Comparison of ENCODE assay signal across 8 cellular contexts in genomic region chrX:49922291-49923241, GRCh38. TPM values are rescaled to one million over a fixed set of nuclear protein-coding genes. Genes with fewer than 3 reads are reported as not detected.
DNase-seq lines count a peak whose midpoint lies in the region; ATAC-seq and TF ChIP-seq lines count a peak whose summit lies in the region.

TSS of gene CLCN5 (plus strand) at chrX:49922596. CDS start at chrX:49925299, 2,703 bp downstream.

- peak within 1 kb of the TSS; percentile 70 for H3K23ac ChIP-seq in trophoblast cell (ENCODE audit: low read length)

- DNase-seq in NCI-H1417 (lab: John Stamatoyannopoulos, UW) (peak; percentile 79 to 96 (median 93)), SW 1271 (lab: John Stamatoyannopoulos, UW) (peak; percentile 34 to 76), adipocyte (ENCODE audit: low read depth) (peak; percentile 95), cardiac muscle cell (ENCODE audit: low read depth in 1 of 2, low spot score in 1 of 2) (peak; percentile 93 to 97), trophoblast cell (peak; percentile 93 to 94), transverse colon (peak; percentile 96)

- H3K9me3 ChIP-seq in adipocyte (ENCODE audit: control insufficient read depth, low read length), result no peaks in the 10 kb centered on the region
- H3K9me3 ChIP-seq in cardiac muscle cell (ENCODE audit: low read depth), result no peaks in the 10 kb centered on the region
- H3K9me3 ChIP-seq in trophoblast cell (ENCODE audit: insufficient read depth, low read depth, low read length), result no peaks in the 10 kb centered on the region
- no peaks in the 10 kb centered on the region for H3K9me3 ChIP-seq in transverse colon

- ATAC-seq in HG02763 (IDR thresholded peaks at IDR 0.05; ENCODE audit: unreplicated experiment), result peak; percentile 97

- peaks cover 8% of the 10 kb centered on the region for H3K79me1 ChIP-seq in trophoblast cell (ENCODE audit: low read length)

- in situ Hi-C loops in transverse colon (cut with MboI; ENCODE audit: low pct_ligation_motif_present in 1 of 4, low pct_unique_long_range_greater_than_20kb in 1 of 4, low sequenced_read_pairs in 3 of 4), result loop anchor here in 2 of 4 donors (25.0 kb wide), 2 partner anchors 165 to 665 kb away; no protein-coding TSS in a partner anchor

- H2AK5ac ChIP-seq in trophoblast cell (ENCODE audit: low read length), result no peak within 1 kb of the TSS

- H4K8ac ChIP-seq in trophoblast cell (ENCODE audit: low read depth, low read length), result no peak within 1 kb of the TSS

- peaks cover 5% of the 10 kb centered on the region for H3K4me1 ChIP-seq in adipocyte (ENCODE audit: control insufficient read depth, insufficient read depth, low read length)
- peaks cover 5% of the 10 kb centered on the region for H3K4me1 ChIP-seq in cardiac muscle cell (ENCODE audit: low read depth)
- H3K4me1 ChIP-seq in trophoblast cell (ENCODE audit: control insufficient read depth in 1 of 2, insufficient read depth in 2 of 2, low read length in 2 of 2), result no peaks in the 10 kb centered on the region
- peaks cover 0 to 5% (median 1%) of the 10 kb centered on the region in 4 donors for H3K4me1 ChIP-seq in transverse colon

- peak within 1 kb of the TSS; percentile 62 for H4K91ac ChIP-seq in trophoblast cell (ENCODE audit: low read depth, low read length)

- intact Hi-C loops in transverse colon (cut with DNase I; ENCODE audit: low total_unique reads), result no loop called here

- peak within 1 kb of the TSS; percentile 71 for H3K18ac ChIP-seq in trophoblast cell (ENCODE audit: low read length)

- H3K9ac ChIP-seq in adipocyte (ENCODE audit: low read length), result peak within 1 kb of the TSS; percentile 77
- H3K9ac ChIP-seq in trophoblast cell (ENCODE audit: low read length), result peak within 1 kb of the TSS; percentile 89

- H3K27me3 ChIP-seq in adipocyte (replicated peaks; ENCODE audit: control insufficient read depth, insufficient read depth, low read length) (peaks cover 4% of the 10 kb centered on the region), cardiac muscle cell (no peaks in the 10 kb centered on the region), trophoblast cell (ENCODE audit: insufficient read depth, low read length) (no peaks in the 10 kb centered on the region), transverse colon (no peaks in the 10 kb centered on the region)

- TF ChIP-seq CTCF in GM12875 (IDR thresholded peaks at IDR 0.05; ENCODE audit: borderline replicate concordance, insufficient read depth, low read depth, low read length) (no peak), cardiac muscle cell (IDR thresholded peaks at IDR 0.05; ENCODE audit: low read depth, low read length) (no peak), transverse colon (IDR thresholded peaks at IDR 0.05) (no peak)

- H3K4me2 ChIP-seq in trophoblast cell (ENCODE audit: low read length), result peak within 1 kb of the TSS; percentile 77

- no CpG with 5 or more reads among the region's 83 CpGs for WGBS in trophoblast cell (ENCODE audit: extremely low coverage, insufficient coverage, insufficient read length)
- WGBS in transverse colon (ENCODE audit: low coverage in 1 of 2), 2 donors, result 67% methylated on average over 68 of the region's 83 CpGs; no CpG with 5 or more reads in 1 of the 2 donors

- H2BK12ac ChIP-seq in trophoblast cell (ENCODE audit: low read length), result no peak within 1 kb of the TSS

- no peak for TF ChIP-seq EP300 in transverse colon (IDR thresholded peaks at IDR 0.05; ENCODE audit: low read depth)

- H2BK120ac ChIP-seq in trophoblast cell (ENCODE audit: insufficient read depth, low read length, poor library complexity), result peak within 1 kb of the TSS; percentile 62

- H3K4ac ChIP-seq in trophoblast cell (ENCODE audit: low read depth, low read length), result peak within 1 kb of the TSS; percentile 93

- H4K12ac ChIP-seq in trophoblast cell (ENCODE audit: low read depth, low read length), result peak within 1 kb of the TSS; percentile 38

- H2BK5ac ChIP-seq in trophoblast cell (ENCODE audit: low read depth, low read length, poor library complexity), result peak within 1 kb of the TSS; percentile 35

- H2AFZ ChIP-seq in trophoblast cell (ENCODE audit: insufficient read depth, low read length, poor library complexity), result peak within 1 kb of the TSS; percentile 64

- peak within 1 kb of the TSS; percentile 84 for H3K4me3 ChIP-seq in GM12875 (ENCODE audit: low read depth, low read length)
- peak within 1 kb of the TSS; percentile 81 for H3K4me3 ChIP-seq in adipocyte (ENCODE audit: low read length)
- H3K4me3 ChIP-seq in cardiac muscle cell, result peak within 1 kb of the TSS; percentile 93
- peak within 1 kb of the TSS; percentile 81 for H3K4me3 ChIP-seq in trophoblast cell (ENCODE audit: low read depth, low read length)
- H3K4me3 ChIP-seq in transverse colon, result peak within 1 kb of the TSS; percentile 48 to 92 (median 72)

- H3K79me2 ChIP-seq in trophoblast cell (ENCODE audit: control insufficient read depth, insufficient read depth, low read length, poor library complexity), result peaks cover 4% of the 10 kb centered on the region

- H3K14ac ChIP-seq in trophoblast cell (ENCODE audit: low read length), result peak within 1 kb of the TSS; percentile 52

- no peaks in the 10 kb centered on the region for H3K36me3 ChIP-seq in adipocyte (ENCODE audit: control insufficient read depth, insufficient read depth, low read length, severe bottlenecking)
- no peaks in the 10 kb centered on the region for H3K36me3 ChIP-seq in cardiac muscle cell
- peaks cover 0 to 2% of the 10 kb centered on the region in 2 experiments for H3K36me3 ChIP-seq in trophoblast cell (ENCODE audit: control insufficient read depth in 1 of 2, insufficient read depth in 2 of 2, low read length in 2 of 2)
- no peaks in the 10 kb centered on the region for H3K36me3 ChIP-seq in transverse colon

- H3K27ac ChIP-seq in cardiac muscle cell (peak within 1 kb of the TSS; percentile 88), trophoblast cell (ENCODE audit: low read depth, low read length) (no peak within 1 kb of the TSS), transverse colon (peak within 1 kb of the TSS; percentile 81 to 89 (median 85))

- peak; percentile 52 for TF ChIP-seq POLR2A in transverse colon (IDR thresholded peaks at IDR 0.05)

RNA-seq across cellular contexts. Expression of gene CLCN5, which starts in this region (rescaled TPM):
- total RNA-seq in cardiac muscle cell (16.6 TPM in 2 replicates), transverse colon (1 to 10 TPM; 3.7 to 8.2 (median 5.5) TPM)
- 6.2 and 6.6 TPM in 2 replicates for polyA plus RNA-seq in cardiac muscle cell
- 23.2 and 26.6 TPM in 2 replicates for polyA plus RNA-seq in trophoblast cell (2013)
